In genomic region chr6:10451394-10451793, GRCh38 we compare ENCODE assay signal across 1 cellular context.
TF ChIP-seq lines count a peak whose summit lies in the region.

No MANE protein-coding gene starts in this region.

TF ChIP-seq in H1, 55 proteins besides CTCF, POLR2A, EP300 and RAD21:
- TF ChIP-seq KDM1A (IDR thresholded peaks at IDR 0.05; ENCODE audit: borderline replicate concordance, low read length): no peak
- no peak for TF ChIP-seq RFX5 (IDR thresholded peaks at IDR 0.05; ENCODE audit: borderline replicate concordance, low read depth, low read length)
- TF ChIP-seq, protein P1, sequence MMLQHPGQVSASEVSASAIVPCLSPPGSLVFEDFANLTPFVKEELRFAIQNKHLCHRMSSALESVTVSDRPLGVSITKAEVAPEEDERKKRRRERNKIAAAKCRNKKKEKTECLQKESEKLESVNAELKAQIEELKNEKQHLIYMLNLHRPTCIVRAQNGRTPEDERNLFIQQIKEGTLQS (IDR thresholded peaks at IDR 0.05; ENCODE audit: insufficient read depth, low read depth, low read length): no peak
- no peak for TF ChIP-seq FOSL1 (IDR thresholded peaks at IDR 0.05; ENCODE audit: insufficient read depth, low read depth, low read length)
- TF ChIP-seq RNF2 (IDR thresholded peaks at IDR 0.05; ENCODE audit: borderline replicate concordance, low read depth, low read length, missing control alignments, poor library complexity, severe bottlenecking): no peak
- TF ChIP-seq SP1 (IDR thresholded peaks at IDR 0.05; ENCODE audit: low read depth, low read length): no peak
- TF ChIP-seq TAF7 (optimal IDR thresholded peaks at IDR 0.05; ENCODE audit: borderline replicate concordance, low read depth, low read length): no peak
- no peak for TF ChIP-seq TAF1 (IDR thresholded peaks at IDR 0.05; ENCODE audit: low read depth, low read length)
- no peak for TF ChIP-seq TCF12 (IDR thresholded peaks at IDR 0.05; ENCODE audit: low read depth, low read length)
- TF ChIP-seq SRF (IDR thresholded peaks at IDR 0.05; ENCODE audit: low read depth, low read length): no peak
- no peak for TF ChIP-seq EZH2 (IDR thresholded peaks at IDR 0.05; ENCODE audit: low read depth, low read length, severe bottlenecking)
- no peak for TF ChIP-seq EGR1 (IDR thresholded peaks at IDR 0.05; ENCODE audit: borderline replicate concordance, low read depth, low read length)
- no peak for TF ChIP-seq GTF2F1 (IDR thresholded peaks at IDR 0.05; ENCODE audit: borderline replicate concordance, low read depth, low read length)
- TF ChIP-seq KDM4A (IDR thresholded peaks at IDR 0.05; ENCODE audit: low read depth, low read length, severe bottlenecking): no peak
- no peak for TF ChIP-seq BRCA1 (IDR thresholded peaks at IDR 0.05; ENCODE audit: low read depth, low read length)
- no peak for TF ChIP-seq HDAC2 (IDR thresholded peaks at IDR 0.05; ENCODE audit: borderline replicate concordance in 1 of 2, low read depth in 2 of 2, low read length in 2 of 2)
- no peak for TF ChIP-seq USF2 (IDR thresholded peaks at IDR 0.05; ENCODE audit: low read length)
